Comparison of ENCODE assay signal across 8 cellular contexts in genomic region chr6:21586760-21587181, GRCh38. TPM values are rescaled to one million over a fixed set of nuclear protein-coding genes. Genes with fewer than 3 reads are reported as not detected.
DNase-seq lines count a peak whose midpoint lies in the region; ATAC-seq, FAIRE-seq and TF ChIP-seq lines count a peak whose summit lies in the region.

No MANE protein-coding gene starts in this region.

- H3K27me3 ChIP-seq in HUES64 (ENCODE audit: insufficient read depth, low read length) (peaks cover 31% of the 10 kb centered on the region), bronchial epithelial cell (ENCODE audit: control insufficient read depth, insufficient read depth, low read length) (no peaks in the 10 kb centered on the region), lung (ENCODE audit: control insufficient read depth, insufficient read depth) (no peaks in the 10 kb centered on the region)

- no peaks in the 10 kb centered on the region for H3K36me3 ChIP-seq in HUES64 (ENCODE audit: insufficient read depth, low read length)
- no peaks in the 10 kb centered on the region for H3K36me3 ChIP-seq in bronchial epithelial cell (ENCODE audit: control insufficient read depth, insufficient read depth, low read length)
- no peaks in the 10 kb centered on the region for H3K36me3 ChIP-seq in lung (ENCODE audit: control insufficient read depth in 2 of 2, insufficient read depth in 2 of 2, low read length in 2 of 2)

- WGBS in HUES64: 11% methylated on average over 15 of the region's 15 CpGs
- WGBS in lung, 2 donors: 5 to 9% methylated on average over 15 of the region's 15 CpGs

- no peak for TF ChIP-seq CTCF in bronchial epithelial cell (IDR thresholded peaks at IDR 0.05; ENCODE audit: insufficient read depth, low read length, severe bottlenecking)
- TF ChIP-seq CTCF in lung (IDR thresholded peaks at IDR 0.05; ENCODE audit: control extremely low read depth, extremely low read depth): no peak

- H3K27ac ChIP-seq in HUES64 (ENCODE audit: low read depth, low read length) (no peak overlapping the region), lung (ENCODE audit: low read depth in 1 of 2, low read length in 1 of 2) (peak overlapping the region; percentile 79 to 93)

- H3K36me3 Mint-ChIP-seq in T-helper 2 cell treated with Interferon-gamma antibody and Interleukin-4, amounts not matched to agents 5 μg/mL and 100 μg/mL, for 36 hours (ENCODE audit: low read depth): peaks cover 2% of the 10 kb centered on the region

- no peak overlapping the region for H3K27ac Mint-ChIP-seq in T-helper 2 cell treated with Interferon-gamma antibody and Interleukin-4, amounts not matched to agents 5 μg/mL and 100 μg/mL, for 36 hours

- H3K9me3 Mint-ChIP-seq in T-helper 2 cell treated with Interferon-gamma antibody and Interleukin-4, amounts not matched to agents 5 μg/mL and 100 μg/mL, for 36 hours: peaks cover 15% of the 10 kb centered on the region

- H3K9ac ChIP-seq in HUES64 (ENCODE audit: low read depth, low read length): 0 out of 2 replicates have a peak overlapping the region, but pooled peaks have one; percentile 68

- H3K4me1 ChIP-seq in HUES64 (ENCODE audit: insufficient read depth, low read length): peaks cover 12% of the 10 kb centered on the region; the same call in 1 of the 2 replicates
- H3K4me1 ChIP-seq in lung (ENCODE audit: control insufficient read depth in 2 of 2, insufficient read depth in 2 of 2, low read length in 2 of 2): no peaks in the 10 kb centered on the region

- H3K4me3 ChIP-seq in HUES64 (ENCODE audit: low read length) (peak overlapping the region; percentile 75), bronchial epithelial cell (ENCODE audit: low read depth, low read length) (peak overlapping the region; percentile 72), lung (no peak overlapping the region)

- peak overlapping the region; percentile 96 for H3K4me3 Mint-ChIP-seq in T-helper 2 cell treated with Interferon-gamma antibody and Interleukin-4, amounts not matched to agents 5 μg/mL and 100 μg/mL, for 36 hours

- no peak for DNase-seq in T-helper 2 cell treated with Interferon-gamma antibody and Interleukin-4, amounts not matched to agents 5 μg/mL and 100 μg/mL, for 36 hours (ENCODE audit: low spot score)
- no peak for DNase-seq in T-helper 2 cell
- DNase-seq in bronchial epithelial cell (ENCODE audit: low read depth): no peak
- no peak for DNase-seq in lung (ENCODE audit: low spot score)
- peak; percentile 28 for DNase-seq in urothelium cell line (ENCODE audit: low spot score)
- DNase-seq in 8988T: no peak
- DNase-seq in HuH-7 (ENCODE audit: low spot score): no peak

- peaks cover 51% of the 10 kb centered on the region for H3K27me3 Mint-ChIP-seq in T-helper 2 cell treated with Interferon-gamma antibody and Interleukin-4, amounts not matched to agents 5 μg/mL and 100 μg/mL, for 36 hours (ENCODE audit: low read depth)

- no peak for FAIRE-seq in bronchial epithelial cell (lab: Jason Lieb, UNC)
- no peak for FAIRE-seq in urothelium cell line (lab: Jason Lieb, UNC)

- H3K9me3 ChIP-seq in HUES64 (ENCODE audit: insufficient read depth, low read depth, low read length): peaks cover 6% of the 10 kb centered on the region; the same call in 1 of the 2 replicates
- H3K9me3 ChIP-seq in lung (ENCODE audit: control insufficient read depth in 2 of 2, insufficient read depth in 1 of 2, low read length in 1 of 2): no peaks in the 10 kb centered on the region

- ATAC-seq in lung (ENCODE audit: insufficient read depth, low FRiP score): no peak

- H3K4me1 Mint-ChIP-seq in T-helper 2 cell treated with Interferon-gamma antibody and Interleukin-4, amounts not matched to agents 5 μg/mL and 100 μg/mL, for 36 hours (ENCODE audit: low read depth): peaks cover 11% of the 10 kb centered on the region

RNA-seq across cellular contexts. Expression of gene SOX4, which starts 6.8 kb away (rescaled TPM):
- 60.3 TPM for polyA plus RNA-seq in HUES64 (2013, experiment 1 of 2)
- 73.4 TPM for polyA plus RNA-seq in HUES64 (2013, experiment 2 of 2)
- total RNA-seq in bronchial epithelial cell (20.9 and 36.6 TPM in 2 replicates), lung (10 to 100 TPM; 29.6 to 61.4 TPM)
- 10 to 100 TPM in 1 of 2 donors, 1 to 10 TPM in 1; 8.2 to 10.2 TPM for polyA plus RNA-seq in lung
